Comparison of ENCODE assay signal across 12 cellular contexts in the genomic region with DNA sequence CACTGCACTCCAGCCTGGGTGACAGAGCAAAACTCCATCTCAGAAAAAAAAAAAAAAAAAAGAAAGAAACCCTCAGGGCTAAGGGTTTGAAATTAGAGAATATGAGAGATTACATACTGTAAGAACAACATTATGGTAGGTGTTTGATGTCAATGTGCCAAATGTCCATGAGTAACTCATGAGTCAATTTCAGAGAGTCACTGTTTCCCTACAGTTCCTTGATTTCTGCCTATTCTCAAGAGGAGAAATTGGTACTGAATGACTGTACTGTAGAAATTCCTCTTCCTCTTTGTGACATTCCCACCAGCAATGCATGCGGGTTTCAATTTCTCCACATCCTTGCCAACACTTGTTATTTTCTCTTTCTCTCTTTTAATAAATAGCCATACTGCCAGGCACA. TPM values are rescaled to one million over a fixed set of nuclear protein-coding genes. Genes with fewer than 3 reads are reported as not detected.
DNase-seq lines count a peak whose midpoint lies in the region; ATAC-seq, FAIRE-seq and TF ChIP-seq lines count a peak whose summit lies in the region.
"Had no signal": no experiment of that assay in that cellular context is flagged by ENCODE, and none has a peak within 500 bp of the region (broad histone marks: within the 10 kb centered on the region; RNA-seq: fewer than 3 reads in every experiment).

No MANE protein-coding gene starts in this region.

- H3K36me3 ChIP-seq in bronchial epithelial cell (ENCODE audit: control insufficient read depth, insufficient read depth, low read length), result no peaks in the 10 kb centered on the region
- H3K36me3 ChIP-seq: thyroid gland had no signal

- H3K27me3 ChIP-seq in bronchial epithelial cell (ENCODE audit: control insufficient read depth, insufficient read depth, low read length), result no peaks in the 10 kb centered on the region
- H3K27me3 ChIP-seq: thyroid gland had no signal

- ATAC-seq in GM18519 (IDR thresholded peaks at IDR 0.05; ENCODE audit: low FRiP score, unreplicated experiment), result no peak
- ATAC-seq: mucosa of descending colon had no signal

- peak; percentile 69 for DNase-seq in Caki2 (ENCODE audit: low read depth)
- DNase-seq in NCI-H460 (ENCODE audit: extremely low read depth, low read depth), result peak; percentile 18
- peak; percentile 100 for DNase-seq in bronchial epithelial cell (ENCODE audit: low read depth)
- DNase-seq in kidney glomerular epithelial cell (lab: John Stamatoyannopoulos, UW), result peak; percentile 28
- DNase-seq in NCI-H1436 treated with DMSO at 0.1 percent for 48 hours (lab: John Stamatoyannopoulos, UW), result no peak
- DNase-seq in anterior cingulate cortex (lab: John Stamatoyannopoulos, UW), result no peak
- no peak for DNase-seq in NAMALWA (ENCODE audit: low spot score)
- DNase-seq: Calu3, mucosa of descending colon, NCI-H2081 treated with DMSO at 0.1 percent for 48 hours, thyroid gland had no signal

- in situ Hi-C loops in Caki2 (cut with HindIII; ENCODE audit: low pct_unique_long_range_greater_than_20kb, low sequenced_read_pairs), result no loop called here

- no peak overlapping the region for H3K4me3 ChIP-seq in bronchial epithelial cell (ENCODE audit: low read depth, low read length)
- H3K4me3 ChIP-seq: mucosa of descending colon, thyroid gland had no signal

- no peak for TF ChIP-seq CTCF in bronchial epithelial cell (IDR thresholded peaks at IDR 0.05; ENCODE audit: insufficient read depth, low read length, severe bottlenecking)

- no peak for FAIRE-seq in bronchial epithelial cell (lab: Jason Lieb, UNC)

RNA-seq across cellular contexts. Expression of a gene that starts 35.2 kb away (rescaled TPM):
- total RNA-seq in Caki2 (2014; rRNA removed; shearing (Covaris generic); ENCODE audit: low replicate concordance), result 4.1 and 5.4 TPM in 2 replicates
- 8.8 and 9.3 TPM in 2 replicates for total RNA-seq in NCI-H460 (2014; rRNA removed; shearing (Covaris generic))
- polyA plus RNA-seq in NCI-H460 (2014; cell fraction: nucleus; rRNA removed), result 4.3 and 11.8 TPM in 2 replicates
- 19.5 and 28.7 TPM in 2 replicates for total RNA-seq in bronchial epithelial cell

RNA-seq across cellular contexts. Expression of a gene that starts 42.5 kb away (rescaled TPM):
- 1.3 TPM in 1 of 2 replicates, not detected in the other for total RNA-seq in Caki2 (2014; rRNA removed; shearing (Covaris generic); ENCODE audit: low replicate concordance)
- 7.7 and 8.7 TPM in 2 replicates for total RNA-seq in NCI-H460 (2014; rRNA removed; shearing (Covaris generic))
- polyA plus RNA-seq in NCI-H460 (2014; cell fraction: nucleus; rRNA removed), result 0.18 and 0.91 TPM in 2 replicates
- total RNA-seq in bronchial epithelial cell, result 76.9 and 109 TPM in 2 replicates

Comparison
In these comparisons a context has a peak if more than half of its experiments do, and no peak if none do; other contexts are left out.
1. DNase-seq: peak in Caki2 (single experiment), NCI-H460 (single experiment), bronchial epithelial cell (single experiment) and kidney glomerular epithelial cell (single experiment); none in NCI-H1436 treated with DMSO at 0.1 percent for 48 hours (single experiment), anterior cingulate cortex (0 of 58) and NAMALWA (single experiment).